In genomic region chr18:31950620-31951019, GRCh38 we compare ENCODE assay signal across 1 cellular context.
TF ChIP-seq lines count a peak whose summit lies in the region.

No MANE protein-coding gene starts in this region.

TF ChIP-seq in H1, 55 proteins besides CTCF, POLR2A, EP300 and RAD21 (continued from another document):
- no peak for TF ChIP-seq USF2 (IDR thresholded peaks at IDR 0.05; ENCODE audit: low read length)
